ENCODE assay signal across 1 cellular context in genomic region chr11:57456960-57457642, GRCh38.
A peak's percentile ranks its signal among the peaks of the same experiment; 100 is the strongest.
TF ChIP-seq lines count a peak whose summit lies in the region.

No MANE protein-coding gene starts in this region.

TF ChIP-seq in H1, 55 proteins besides CTCF, POLR2A, EP300 and RAD21 (continued from another document):
- TF ChIP-seq NANOG (IDR thresholded peaks at IDR 0.05; ENCODE audit: insufficient read depth, low read depth, low read length, poor library complexity, severe bottlenecking): peak; percentile 6
- TF ChIP-seq EGR1 (IDR thresholded peaks at IDR 0.05; ENCODE audit: borderline replicate concordance, low read depth, low read length): peak; percentile 77; the same call in 1 of the 2 replicates
- peak; percentile 40; the same call in 1 of the 2 replicates for TF ChIP-seq YY1 (IDR thresholded peaks at IDR 0.05; ENCODE audit: low read depth, low read length)
- TF ChIP-seq RFX5 (IDR thresholded peaks at IDR 0.05; ENCODE audit: borderline replicate concordance, low read depth, low read length): no peak
- TF ChIP-seq SP2 (IDR thresholded peaks at IDR 0.05; ENCODE audit: low read length): no peak
- peak in 1 of 2 experiments; percentile 94; a peak in 2 of 4 replicates for TF ChIP-seq HDAC2 (IDR thresholded peaks at IDR 0.05; ENCODE audit: borderline replicate concordance in 1 of 2, low read depth in 2 of 2, low read length in 2 of 2)
- peak; percentile 50; the same call in 1 of the 2 replicates for TF ChIP-seq JUND (IDR thresholded peaks at IDR 0.05; ENCODE audit: low read length)
- TF ChIP-seq TBP (IDR thresholded peaks at IDR 0.05; ENCODE audit: low read depth, low read length): peak; percentile 40; the same call in 1 of the 2 replicates
